ENCODE assay signal across 1 cellular context in the genomic region with DNA sequence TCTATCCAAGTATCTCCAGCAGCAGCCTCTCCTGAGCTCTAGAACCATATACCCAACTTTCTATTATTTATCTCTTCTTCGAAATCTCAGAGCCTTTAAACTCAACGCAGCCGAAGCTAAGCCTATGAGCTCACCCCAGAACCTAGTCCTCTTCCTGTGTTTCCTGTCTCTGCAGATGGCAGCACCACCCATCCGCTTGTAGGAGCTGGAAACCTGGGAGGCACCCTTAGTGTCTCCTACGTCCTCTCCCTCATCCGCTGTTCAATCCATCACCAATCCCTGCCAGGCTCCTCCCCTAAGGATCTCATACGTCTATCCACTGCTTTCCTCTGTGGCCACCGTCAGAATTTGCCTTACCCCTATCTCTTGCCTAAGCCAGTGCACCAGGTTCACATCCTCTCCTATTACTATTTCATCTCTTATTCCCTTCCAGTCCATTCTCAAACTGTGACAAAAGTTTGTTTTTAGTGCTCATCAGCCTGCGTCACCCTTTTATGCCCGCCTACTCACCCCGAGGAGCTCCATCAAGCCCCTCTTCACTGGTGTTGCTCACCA.
TF ChIP-seq lines count a peak whose summit lies in the region.

No MANE protein-coding gene starts in this region.

TF ChIP-seq in endothelial cell of umbilical vein, 7 proteins besides CTCF, POLR2A, EP300 and RAD21:
- TF ChIP-seq POLR2AphosphoS5 (IDR thresholded peaks at IDR 0.05; ENCODE audit: insufficient read depth, low read depth, low read length), result peak; percentile 13
- TF ChIP-seq FOS (IDR thresholded peaks at IDR 0.05; ENCODE audit: borderline replicate concordance, insufficient read depth, low read length), result no peak
TF ChIP-seq in endothelial cell of umbilical vein: peak in this region for 1.
